Comparison of ENCODE assay signal across 23 cellular contexts in the genomic region with DNA sequence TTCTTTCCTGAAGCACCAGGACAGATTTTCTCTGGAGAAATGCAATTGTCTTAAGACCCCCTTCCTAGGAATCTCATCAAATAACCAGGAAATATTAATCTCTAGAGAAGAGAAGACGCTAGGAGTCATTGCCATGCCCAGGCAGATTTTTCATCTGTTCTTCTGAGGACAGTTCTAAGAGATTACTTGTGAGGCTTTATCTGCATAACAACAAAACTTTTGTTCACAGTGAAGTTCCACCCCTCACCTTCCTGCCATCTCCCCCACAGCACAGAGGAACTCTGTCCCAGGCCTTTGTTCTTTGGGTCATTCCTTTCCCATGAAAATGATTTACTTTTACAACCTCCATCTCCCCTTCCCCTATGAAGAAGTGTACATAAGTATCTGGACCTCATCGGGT.
"Had no signal": no experiment of that assay in that cellular context is flagged by ENCODE, and none has a peak within 500 bp of the region (broad histone marks: within the 10 kb centered on the region; RNA-seq: fewer than 3 reads in every experiment).

No MANE protein-coding gene starts in this region.

- H3K27ac Mint-ChIP-seq: memory B cell; mesothelial cell of epicardium; natural killer cell; stimulated activated effector memory CD8-positive, alpha-beta T cell treated with anti-CD3 and anti-CD28 coated beads, Interleukin-12 subunit alpha, Interleukin-12 subunit beta, amount 100 ng/mL, for 72 hours had no signal

- DNase-seq: effector CD4-positive, alpha-beta T cell; foreskin melanocyte; heart left ventricle; hippocampal formation; kidney; left cardiac atrium; left ventricle myocardium inferior; lower lobe of right lung; natural killer cell; right lobe of liver; stimulated activated CD4-positive, alpha-beta T cell treated with anti-CD3 and anti-CD28 coated beads, Interleukin-4, amount 100 ng/mL, for 1 hour; stimulated activated CD8-positive, alpha-beta memory T cell treated with anti-CD3 and anti-CD28 coated beads, Interleukin-4, amount 100 ng/mL, for 48 hours; stimulated activated naive CD8-positive, alpha-beta T cell treated with anti-CD3 and anti-CD28 coated beads, Interleukin-15, Interleukin-2, amounts not matched to agents 100 U/mL and 50 U/mL, for 24 hours; thyroid gland; upper lobe of left lung; uterus had no signal

- H3K27ac ChIP-seq: coronary artery, heart left ventricle, left ventricle myocardium inferior, lower lobe of right lung, parathyroid adenoma, prostate gland, right lobe of liver, suprapubic skin, thyroid gland, upper lobe of left lung, uterus had no signal

- H3K4me1 ChIP-seq: heart left ventricle, left ventricle myocardium inferior, lower lobe of right lung, parathyroid adenoma, prostate gland, right lobe of liver, suprapubic skin, thyroid gland, upper lobe of left lung, uterus had no signal

- H3K36me3 ChIP-seq: heart left ventricle, left ventricle myocardium inferior, lower lobe of right lung, prostate gland, right lobe of liver, suprapubic skin, thyroid gland, upper lobe of left lung, uterus had no signal

- H3K4me3 Mint-ChIP-seq: memory B cell; mesothelial cell of epicardium; natural killer cell; stimulated activated effector memory CD8-positive, alpha-beta T cell treated with anti-CD3 and anti-CD28 coated beads, Interleukin-12 subunit alpha, Interleukin-12 subunit beta, amount 100 ng/mL, for 72 hours had no signal

- H3K4me3 ChIP-seq: coronary artery, heart left ventricle, left ventricle myocardium inferior, lower lobe of right lung, prostate gland, right lobe of liver, suprapubic skin, thyroid gland, upper lobe of left lung, uterus had no signal

- H3K27me3 Mint-ChIP-seq: memory B cell had no signal

- H3K9ac ChIP-seq: parathyroid adenoma had no signal

- H3K36me3 Mint-ChIP-seq: stimulated activated effector memory CD8-positive, alpha-beta T cell treated with anti-CD3 and anti-CD28 coated beads, Interleukin-12 subunit alpha, Interleukin-12 subunit beta, amount 100 ng/mL, for 72 hours had no signal

- H3K27me3 ChIP-seq: right lobe of liver, thyroid gland, upper lobe of left lung, uterus had no signal

- H3K9me3 ChIP-seq: prostate gland, thyroid gland had no signal

- H3K4me1 Mint-ChIP-seq: memory B cell; natural killer cell; stimulated activated effector memory CD8-positive, alpha-beta T cell treated with anti-CD3 and anti-CD28 coated beads, Interleukin-12 subunit alpha, Interleukin-12 subunit beta, amount 100 ng/mL, for 72 hours had no signal
